8 cellular contexts compared by ENCODE assay signal in the genomic region with DNA sequence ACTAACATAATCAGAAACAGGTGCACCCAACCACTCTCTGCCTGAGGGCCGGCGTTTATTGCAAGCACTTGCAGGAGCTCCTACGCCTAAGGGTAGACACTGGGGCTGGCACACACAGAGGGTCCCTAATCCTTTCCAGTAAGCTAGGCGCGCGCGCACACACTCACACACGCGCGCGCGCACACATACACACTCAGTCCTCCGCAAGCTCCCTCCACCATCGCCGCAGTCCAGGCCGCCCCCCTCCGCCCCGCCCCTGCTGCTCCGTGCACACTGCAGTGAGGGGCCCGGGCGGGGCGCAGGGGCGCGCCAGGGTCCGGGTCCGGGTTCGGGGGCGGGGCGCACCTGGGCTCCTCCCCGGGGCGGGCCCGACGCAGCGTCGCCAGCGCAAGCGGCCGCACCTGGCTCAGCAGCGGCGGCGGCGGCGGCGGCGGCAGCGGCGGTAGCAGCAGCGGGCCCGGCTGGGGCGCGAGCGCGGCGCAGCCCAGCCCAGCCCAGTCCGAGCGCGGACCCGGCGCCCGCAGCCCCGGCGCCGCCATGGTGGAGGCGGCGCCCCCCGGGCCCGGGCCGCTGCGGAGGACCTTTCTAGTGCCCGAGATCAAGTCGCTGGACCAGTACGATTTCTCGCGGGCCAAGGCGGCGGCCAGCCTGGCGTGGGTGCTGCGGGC. TPM values are rescaled to one million over a fixed set of nuclear protein-coding genes. Genes with fewer than 3 reads are reported as not detected.
DNase-seq lines count a peak whose midpoint lies in the region; FAIRE-seq and TF ChIP-seq lines count a peak whose summit lies in the region.

TSS of gene CAMSAP3 (plus strand) at position 398 of the 668 bp plus-strand sequence. CDS start at position 538, 140 bp downstream.

- intact Hi-C loops in breast epithelium (cut with DNase I; ENCODE audit: low total_unique reads): no loop called here

- no peak for TF ChIP-seq POLR2A in breast epithelium (IDR thresholded peaks at IDR 0.05)

- peak within 1 kb of the TSS in 1 of 2 donors; percentile 1 for H3K9ac ChIP-seq in liver (ENCODE audit: low read depth in 1 of 2, low read length in 2 of 2)

- H3K9me3 ChIP-seq in breast epithelium (no peaks in the 10 kb centered on the region), liver (ENCODE audit: control insufficient read depth in 4 of 4, low read length in 3 of 4) (no peaks in the 10 kb centered on the region)

- TF ChIP-seq CTCF in LNCaP clone FGC (IDR thresholded peaks at IDR 0.05; ENCODE audit: control insufficient read depth, extremely low read depth, insufficient read depth): no peak
- no peak for TF ChIP-seq CTCF in breast epithelium (IDR thresholded peaks at IDR 0.05)
- no peak for TF ChIP-seq CTCF in liver (IDR thresholded peaks at IDR 0.05; ENCODE audit: low read depth, low read length, missing input control)
- TF ChIP-seq CTCF in D721Med (IDR thresholded peaks at IDR 0.05; ENCODE audit: insufficient read depth, missing control alignments): no peak

- no peaks in the 10 kb centered on the region for H3K36me3 ChIP-seq in breast epithelium
- H3K36me3 ChIP-seq in liver (ENCODE audit: control insufficient read depth in 4 of 4, insufficient read depth in 3 of 4, low read depth in 1 of 4, low read length in 3 of 4): peaks cover 0 to 2% (median 0%) of the 10 kb centered on the region in 4 donors

- TF ChIP-seq RAD21 in liver (IDR thresholded peaks at IDR 0.05): no peak

- H3K27ac ChIP-seq in breast epithelium: peak within 1 kb of the TSS; percentile 54 to 71
- peak within 1 kb of the TSS; percentile 22 to 50 for H3K27ac ChIP-seq in liver (ENCODE audit: low read depth in 1 of 2, low read length in 2 of 2)

- DNase-seq in EH (ENCODE audit: low read depth): peak; percentile 9
- peak; percentile 11 for DNase-seq in LNCaP clone FGC (ENCODE audit: low read depth)
- DNase-seq in SK-N-DZ (ENCODE audit: low spot score): peak; percentile 69
- DNase-seq in breast epithelium (ENCODE audit: low spot score in 2 of 2): no peak
- DNase-seq in stimulated activated CD8-positive, alpha-beta memory T cell treated with anti-CD3 and anti-CD28 coated beads, Interleukin-4, amount 100 ng/mL, for 24 hours (ENCODE audit: low read depth): peak; percentile 26
- no peak for DNase-seq in D721Med (ENCODE audit: insufficient read length, low spot score)
- no peak for DNase-seq in GOT3 (lab: John Stamatoyannopoulos, UW)

- under 1% methylated on average over 78 of the region's 78 CpGs for WGBS in liver

- H3K27me3 ChIP-seq in breast epithelium (peaks cover 0 to 9% of the 10 kb centered on the region in 2 donors), liver (ENCODE audit: control insufficient read depth in 4 of 4, insufficient read depth in 4 of 4, low read length in 3 of 4) (no peaks in the 10 kb centered on the region)

- no peaks in the 10 kb centered on the region for H3K4me1 ChIP-seq in breast epithelium
- H3K4me1 ChIP-seq in liver (ENCODE audit: control insufficient read depth in 4 of 4, insufficient read depth in 4 of 4, low read length in 3 of 4): peaks cover 2 to 13% (median 6%) of the 10 kb centered on the region in 4 donors

- FAIRE-seq in D721Med (lab: Jason Lieb, UNC): no peak

- peak within 1 kb of the TSS; percentile 81 for H3K4me3 ChIP-seq in LNCaP clone FGC (ENCODE audit: low read depth, low read length)
- H3K4me3 ChIP-seq in breast epithelium: peak within 1 kb of the TSS in 2 of 3 donors; percentile 64 to 75
- H3K4me3 ChIP-seq in liver (ENCODE audit: low read depth in 1 of 3, low read length in 3 of 3): peak within 1 kb of the TSS; percentile 26 to 97 (median 79)

TF ChIP-seq in liver, 16 proteins besides CTCF, POLR2A, EP300 and RAD21:
- TF ChIP-seq HNF4G (IDR thresholded peaks at IDR 0.05) (no peak), EGR1 (IDR thresholded peaks at IDR 0.05; ENCODE audit: low read depth in 2 of 2) (no peak), SP1 (IDR thresholded peaks at IDR 0.05) (no peak), MAX (IDR thresholded peaks at IDR 0.05) (no peak), FOXA2 (IDR thresholded peaks at IDR 0.05) (no peak), HNF4A (conservative IDR thresholded peaks at IDR 0.05) (no peak), GABPA (IDR thresholded peaks at IDR 0.05 in 1 of 2, conservative IDR thresholded peaks at IDR 0.05 in 1 of 2) (no peak), NR2F2 (IDR thresholded peaks at IDR 0.05) (no peak), FOXA1 (IDR thresholded peaks at IDR 0.05) (no peak), TAF1 (conservative IDR thresholded peaks at IDR 0.05) (no peak), RXRA (IDR thresholded peaks at IDR 0.05) (no peak), REST (IDR thresholded peaks at IDR 0.05) (no peak), JUND (IDR thresholded peaks at IDR 0.05) (no peak), YY1 (IDR thresholded peaks at IDR 0.05) (no peak)
- TF ChIP-seq, protein P1, sequence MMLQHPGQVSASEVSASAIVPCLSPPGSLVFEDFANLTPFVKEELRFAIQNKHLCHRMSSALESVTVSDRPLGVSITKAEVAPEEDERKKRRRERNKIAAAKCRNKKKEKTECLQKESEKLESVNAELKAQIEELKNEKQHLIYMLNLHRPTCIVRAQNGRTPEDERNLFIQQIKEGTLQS (IDR thresholded peaks at IDR 0.05): no peak
- TF ChIP-seq, protein P2, sequence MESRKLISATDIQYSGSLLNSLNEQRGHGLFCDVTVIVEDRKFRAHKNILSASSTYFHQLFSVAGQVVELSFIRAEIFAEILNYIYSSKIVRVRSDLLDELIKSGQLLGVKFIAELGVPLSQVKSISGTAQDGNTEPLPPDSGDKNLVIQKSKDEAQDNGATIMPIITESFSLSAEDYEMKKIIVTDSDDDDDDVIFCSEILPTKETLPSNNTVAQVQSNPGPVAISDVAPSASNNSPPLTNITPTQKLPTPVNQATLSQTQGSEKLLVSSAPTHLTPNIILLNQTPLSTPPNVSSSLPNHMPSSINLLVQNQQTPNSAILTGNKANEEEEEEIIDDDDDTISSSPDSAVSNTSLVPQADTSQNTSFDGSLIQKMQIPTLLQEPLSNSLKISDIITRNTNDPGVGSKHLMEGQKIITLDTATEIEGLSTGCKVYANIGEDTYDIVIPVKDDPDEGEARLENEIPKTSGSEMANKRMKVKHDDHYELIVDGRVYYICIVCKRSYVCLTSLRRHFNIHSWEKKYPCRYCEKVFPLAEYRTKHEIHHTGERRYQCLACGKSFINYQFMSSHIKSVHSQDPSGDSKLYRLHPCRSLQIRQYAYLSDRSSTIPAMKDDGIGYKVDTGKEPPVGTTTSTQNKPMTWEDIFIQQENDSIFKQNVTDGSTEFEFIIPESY (IDR thresholded peaks at IDR 0.05): no peak

RNA-seq across cellular contexts. Expression of gene CAMSAP3, which starts in this region (rescaled TPM):
- 2.9 and 5.4 TPM in 2 replicates for polyA plus RNA-seq in SK-N-DZ (2014; cell fraction: cytosol; rRNA removed)
- 8.3 and 10.1 TPM in 2 replicates for polyA plus RNA-seq in SK-N-DZ (2014; cell fraction: nucleus; rRNA removed)
- total RNA-seq in breast epithelium: 10 to 100 TPM in 1 of 3 donors, 1 to 10 TPM in 1, not detected in 1; 5.6 to 14.2 TPM
- 10 to 100 TPM in 1 of 2 donors, 1 to 10 TPM in 1; 4.4 to 13.8 TPM for total RNA-seq in liver
- polyA plus RNA-seq in liver: 10 to 100 TPM in 1 of 2 donors, 1 to 10 TPM in 1; 5.7 to 19.1 TPM

Comparison
In these comparisons a context has a peak if more than half of its experiments do, and no peak if none do; other contexts are left out.
1. DNase-seq: peak in EH (single experiment), LNCaP clone FGC (single experiment), SK-N-DZ (single experiment) and stimulated activated CD8-positive, alpha-beta memory T cell treated with anti-CD3 and anti-CD28 coated beads, Interleukin-4, amount 100 ng/mL, for 24 hours (single experiment); none in breast epithelium (0 of 2), D721Med (single experiment) and GOT3 (single experiment).
2. Peak in every context shown above with its lines, with median percentiles within 50 percentile points of each other: H3K4me3 ChIP-seq.